In genomic region chr1:147717051-147717705, GRCh38 we compare ENCODE assay signal across 9 cellular contexts. TPM values are rescaled to one million over a fixed set of nuclear protein-coding genes. Genes with fewer than 3 reads are reported as not detected.
DNase-seq lines count a peak whose midpoint lies in the region; ATAC-seq and TF ChIP-seq lines count a peak whose summit lies in the region.
"Had no signal": no experiment of that assay in that cellular context is flagged by ENCODE, and none has a peak within 500 bp of the region (broad histone marks: within the 10 kb centered on the region; RNA-seq: fewer than 3 reads in every experiment).

No MANE protein-coding gene starts in this region.

- H3K4me1 Mint-ChIP-seq in memory B cell (peaks cover 9% of the 10 kb centered on the region), mesothelial cell of epicardium (peaks cover 4% of the 10 kb centered on the region)

- peaks cover 24% of the 10 kb centered on the region for H3K27me3 Mint-ChIP-seq in memory B cell
- H3K27me3 Mint-ChIP-seq in mesothelial cell of epicardium (ENCODE audit: low read depth): peaks cover 14% of the 10 kb centered on the region

- ATAC-seq in memory B cell (ENCODE audit: low read depth) (peak; percentile 84), HG03469 (IDR thresholded peaks at IDR 0.05; ENCODE audit: unreplicated experiment) (no peak)

- H3K27me3 ChIP-seq in left ventricle myocardium inferior (ENCODE audit: low read depth): peaks cover 5% of the 10 kb centered on the region

- H3K4me3 Mint-ChIP-seq in memory B cell (peak overlapping the region; percentile 27), mesothelial cell of epicardium (no peak overlapping the region)

- H3K4me1 ChIP-seq in left ventricle myocardium inferior: peaks cover 13% of the 10 kb centered on the region

- H3K36me3 Mint-ChIP-seq in memory B cell (peaks cover 2% of the 10 kb centered on the region), mesothelial cell of epicardium (no peaks in the 10 kb centered on the region)

- DNase-seq in COLO668 (lab: John Stamatoyannopoulos, UW; ENCODE audit: unreplicated experiment) (peak; percentile 81), NCI-H1105 (lab: John Stamatoyannopoulos, UW) (peak; percentile 63), memory B cell (ENCODE audit: low spot score in 2 of 2) (no peak), mesothelial cell of epicardium (ENCODE audit: low spot score in 2 of 2, unreplicated experiment in 2 of 2) (no peak), cerebellar nuclear complex (lab: John Stamatoyannopoulos, UW) (no peak), left ventricle myocardium inferior (no peak)
- DNase-seq: stimulated activated CD4-positive, alpha-beta T cell treated with anti-CD3 and anti-CD28 coated beads, Interleukin-15, amount 100 ng/mL, for 24 hours had no signal

- intact Hi-C loops in left ventricle myocardium inferior (cut with micrococcal nuclease): no loop called here

- no peak for TF ChIP-seq CTCF in VCaP (conservative IDR thresholded peaks at IDR 0.05)
- no peak for TF ChIP-seq CTCF in mesothelial cell of epicardium (IDR thresholded peaks at IDR 0.05; ENCODE audit: unreplicated experiment)
- no peak for TF ChIP-seq CTCF in left ventricle myocardium inferior (IDR thresholded peaks at IDR 0.05; ENCODE audit: borderline replicate concordance)

- H3K9me3 Mint-ChIP-seq in memory B cell (peaks cover 9% of the 10 kb centered on the region), mesothelial cell of epicardium (peaks cover 5% of the 10 kb centered on the region)

- H3K4me3 ChIP-seq in left ventricle myocardium inferior: no peak overlapping the region

- no peaks in the 10 kb centered on the region for H3K36me3 ChIP-seq in left ventricle myocardium inferior

- H3K27ac ChIP-seq in VCaP: peak overlapping the region; percentile 58
- H3K27ac ChIP-seq in left ventricle myocardium inferior (replicated peaks): no peak overlapping the region

- no peaks in the 10 kb centered on the region for H3K9me3 ChIP-seq in left ventricle myocardium inferior (replicated peaks)

- H3K27ac Mint-ChIP-seq in memory B cell (peak overlapping the region; percentile 58), mesothelial cell of epicardium (no peak overlapping the region)

RNA-seq across cellular contexts. Expression of gene GJA5, which starts 43.2 kb away (rescaled TPM):
- total RNA-seq in mesothelial cell of epicardium: 0.61 to 1.3 TPM (median 0.62 TPM) in 3 replicates
- total RNA-seq in left ventricle myocardium inferior: 69.8 TPM

RNA-seq across cellular contexts. Expression of gene ACP6, which starts 46.9 kb away (rescaled TPM):
- total RNA-seq in mesothelial cell of epicardium (22.7 to 23.1 TPM (median 22.8 TPM) in 3 replicates), left ventricle myocardium inferior (10.9 TPM)

Comparison
In these comparisons a context has a peak if more than half of its experiments do, and no peak if none do; other contexts are left out.
1. DNase-seq: peak in COLO668 (single experiment) and NCI-H1105 (single experiment); none in memory B cell (0 of 2), mesothelial cell of epicardium (0 of 2), cerebellar nuclear complex (0 of 2) and left ventricle myocardium inferior (single experiment).
2. RNA of gene GJA5, which starts 43.2 kb away (total RNA-seq): 69.8 TPM in left ventricle myocardium inferior (single experiment); 0.61 to 1.3 TPM in mesothelial cell of epicardium; every median in the first group is over 10 times any median in the second.